21 cellular contexts compared by ENCODE assay signal in the genomic region with DNA sequence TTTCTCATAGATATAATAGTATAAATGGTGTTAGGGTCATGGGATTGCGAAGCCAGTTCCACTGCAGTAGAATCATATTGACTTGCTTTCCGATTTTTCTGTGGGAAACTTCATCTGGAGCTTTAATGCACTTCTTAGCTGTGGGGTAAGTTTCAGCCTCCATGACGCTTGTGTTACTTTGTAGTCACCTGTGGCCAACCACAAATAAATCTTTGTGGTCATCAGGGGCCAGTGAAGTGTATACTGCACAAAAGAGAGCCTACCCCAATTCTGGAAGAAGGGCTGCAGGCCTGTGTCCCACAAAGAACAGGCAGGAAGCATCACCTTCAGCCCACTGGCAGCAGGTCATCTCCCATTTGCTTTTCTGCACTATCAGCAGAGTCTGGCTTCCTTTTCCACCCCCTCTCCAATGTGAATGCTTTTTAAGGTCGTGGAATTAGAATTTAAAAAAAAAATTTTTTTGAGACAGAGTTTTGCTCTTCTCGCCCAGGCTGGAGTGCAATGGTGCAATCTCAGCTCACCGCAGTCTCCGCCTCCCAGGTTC. TPM values are rescaled to one million over a fixed set of nuclear protein-coding genes. Genes with fewer than 3 reads are reported as not detected.
A peak's percentile ranks its signal among the peaks of the same experiment; 100 is the strongest.
DNase-seq lines count a peak whose midpoint lies in the region; ATAC-seq, FAIRE-seq and TF ChIP-seq lines count a peak whose summit lies in the region.
"Had no signal": no experiment of that assay in that cellular context is flagged by ENCODE, and none has a peak within 500 bp of the region (broad histone marks: within the 10 kb centered on the region; RNA-seq: fewer than 3 reads in every experiment).

No MANE protein-coding gene starts in this region.

- H3K4me1 Mint-ChIP-seq in activated naive CD8-positive, alpha-beta T cell treated with anti-CD3 and anti-CD28 coated beads, Interleukin-2, amount 50 U/mL, for 24 hours: peaks cover 30% of the 10 kb centered on the region

- no peak overlapping the region for H2BK120ac ChIP-seq in mesenchymal stem cell (ENCODE audit: low read depth, low read length)

- H3K9me3 ChIP-seq in mesenchymal stem cell (ENCODE audit: control insufficient read depth, low read length): no peaks in the 10 kb centered on the region
- H3K9me3 ChIP-seq: BLaER1, neutrophil, upper lobe of left lung had no signal

- H3K36me3 ChIP-seq in mesenchymal stem cell (ENCODE audit: control insufficient read depth in 1 of 2, insufficient read depth in 2 of 2, low read depth in 1 of 2, low read length in 2 of 2): peaks cover 4 to 19% of the 10 kb centered on the region in 2 experiments
- H3K36me3 ChIP-seq: neutrophil had no signal

- no peak for TF ChIP-seq CTCF in D721Med (IDR thresholded peaks at IDR 0.05; ENCODE audit: insufficient read depth, missing control alignments)

- DNase-seq in mesenchymal stem cell (no peak), left ventricle myocardium superior (no peak), D721Med (ENCODE audit: insufficient read length, low spot score) (no peak)
- no peak for DNase-seq in activated naive CD8-positive, alpha-beta T cell treated with anti-CD3 and anti-CD28 coated beads, Interleukin-2, amount 50 U/mL, for 24 hours
- DNase-seq: activated naive CD8-positive, alpha-beta T cell treated with anti-CD3 and anti-CD28 coated beads, Interleukin-2, amount 10 ng/mL, durations not matched to agents 7 days and 5 days; activated T-cell treated with anti-CD3 and anti-CD28 coated beads for 4 hours; central memory CD4-positive, alpha-beta T cell; foreskin melanocyte; mesendoderm; NCI-H2081; stimulated activated CD4-positive, alpha-beta T cell treated with anti-CD3 and anti-CD28 coated beads, Interleukin-4, amount 100 ng/mL, for 4 hours; stimulated activated naive CD4-positive, alpha-beta T cell treated with Interleukin-2 at 50 U/mL for 16 hours; upper lobe of left lung had no signal

- no peaks in the 10 kb centered on the region for H3K27me3 ChIP-seq in mesenchymal stem cell (ENCODE audit: control insufficient read depth in 1 of 2, insufficient read depth in 1 of 2, low read length in 2 of 2)
- H3K27me3 ChIP-seq: BLaER1, neutrophil, upper lobe of left lung had no signal

- peak overlapping the region in 1 of 2 experiments; percentile 30 for H3K23ac ChIP-seq in mesenchymal stem cell (ENCODE audit: low read length in 2 of 2)

- no peaks in the 10 kb centered on the region for H3K27me3 Mint-ChIP-seq in activated naive CD8-positive, alpha-beta T cell treated with anti-CD3 and anti-CD28 coated beads, Interleukin-2, amount 50 U/mL, for 24 hours
- H3K27me3 Mint-ChIP-seq: activated naive CD8-positive, alpha-beta T cell treated with anti-CD3 and anti-CD28 coated beads, Interleukin-2, amount 10 ng/mL, durations not matched to agents 7 days and 5 days had no signal

- no peak overlapping the region for H2BK5ac ChIP-seq in mesenchymal stem cell (ENCODE audit: low read depth, low read length, poor library complexity, severe bottlenecking)

- no peak overlapping the region for H4K91ac ChIP-seq in mesenchymal stem cell (ENCODE audit: low read length)

- H3K4me3 Mint-ChIP-seq in activated naive CD8-positive, alpha-beta T cell treated with anti-CD3 and anti-CD28 coated beads, Interleukin-2, amount 50 U/mL, for 24 hours: no peak overlapping the region
- H3K4me3 Mint-ChIP-seq: activated naive CD8-positive, alpha-beta T cell treated with anti-CD3 and anti-CD28 coated beads, Interleukin-2, amount 10 ng/mL, durations not matched to agents 7 days and 5 days had no signal

- no peaks in the 10 kb centered on the region for H3K9me3 Mint-ChIP-seq in activated naive CD8-positive, alpha-beta T cell treated with anti-CD3 and anti-CD28 coated beads, Interleukin-2, amount 50 U/mL, for 24 hours
- H3K9me3 Mint-ChIP-seq: activated naive CD8-positive, alpha-beta T cell treated with anti-CD3 and anti-CD28 coated beads, Interleukin-2, amount 10 ng/mL, durations not matched to agents 7 days and 5 days had no signal

- WGBS in mesenchymal stem cell: 97% methylated on average over 7 of the region's 7 CpGs

- no peak overlapping the region for H2BK15ac ChIP-seq in mesenchymal stem cell (ENCODE audit: low read depth, poor library complexity, severe bottlenecking)

- H2AFZ ChIP-seq in mesenchymal stem cell (ENCODE audit: low read depth, low read length): no peak overlapping the region

- no peak overlapping the region for H3K14ac ChIP-seq in mesenchymal stem cell (ENCODE audit: low read length in 2 of 2)

- no peak overlapping the region for H3K18ac ChIP-seq in mesenchymal stem cell (ENCODE audit: low read depth in 1 of 2, low read length in 2 of 2)

- no peak overlapping the region for H3K4ac ChIP-seq in mesenchymal stem cell (ENCODE audit: low read depth in 1 of 2, low read length in 2 of 2)

- H3K36me3 Mint-ChIP-seq in activated naive CD8-positive, alpha-beta T cell treated with anti-CD3 and anti-CD28 coated beads, Interleukin-2, amount 50 U/mL, for 24 hours (ENCODE audit: low read depth): peaks cover 62% of the 10 kb centered on the region

- peak overlapping the region; percentile 49 for H2AK5ac ChIP-seq in mesenchymal stem cell (ENCODE audit: low read length, severe bottlenecking)

- H3K4me1 ChIP-seq in mesenchymal stem cell (ENCODE audit: control insufficient read depth, insufficient read depth, low read depth, low read length): peaks cover 19% of the 10 kb centered on the region

- no peak overlapping the region for H3K4me2 ChIP-seq in mesenchymal stem cell (ENCODE audit: low read length, poor library complexity, severe bottlenecking)
- H3K4me2 ChIP-seq: BLaER1 had no signal

- no peak overlapping the region for H3K4me3 ChIP-seq in mesenchymal stem cell (ENCODE audit: insufficient read depth in 1 of 2, low read depth in 1 of 2, low read length in 2 of 2)
- H3K4me3 ChIP-seq: BLaER1, upper lobe of left lung had no signal

- no peak overlapping the region for H4K8ac ChIP-seq in mesenchymal stem cell (ENCODE audit: low read length)

- no peak overlapping the region for H3K27ac Mint-ChIP-seq in activated naive CD8-positive, alpha-beta T cell treated with anti-CD3 and anti-CD28 coated beads, Interleukin-2, amount 50 U/mL, for 24 hours
- H3K27ac Mint-ChIP-seq: activated naive CD8-positive, alpha-beta T cell treated with anti-CD3 and anti-CD28 coated beads, Interleukin-2, amount 10 ng/mL, durations not matched to agents 7 days and 5 days had no signal

- H3K9ac ChIP-seq in mesenchymal stem cell (ENCODE audit: low read length): no peak overlapping the region
- H3K9ac ChIP-seq: BLaER1 had no signal

- no peak overlapping the region for H3K27ac ChIP-seq in mesenchymal stem cell (ENCODE audit: low read length, poor library complexity, severe bottlenecking)
- H3K27ac ChIP-seq: BLaER1, RWPE1, upper lobe of left lung had no signal

- intact Hi-C loops in left ventricle myocardium superior (cut with micrococcal nuclease): no loop called here

- H3K79me1 ChIP-seq in mesenchymal stem cell (replicated peaks; ENCODE audit: low read length, poor library complexity, severe bottlenecking): peaks cover 27% of the 10 kb centered on the region

- no peak for FAIRE-seq in D721Med (lab: Jason Lieb, UNC)
- FAIRE-seq: endometrium had no signal

- H2BK12ac ChIP-seq in mesenchymal stem cell (ENCODE audit: low read length in 2 of 2): no peak overlapping the region

- ATAC-seq in GM19043 (IDR thresholded peaks at IDR 0.05; ENCODE audit: low read depth, unreplicated experiment): peak; percentile 59
- ATAC-seq in HG02642 (IDR thresholded peaks at IDR 0.05; ENCODE audit: poor library complexity, unreplicated experiment): peak; percentile 37
- ATAC-seq in HG03432 (IDR thresholded peaks at IDR 0.05; ENCODE audit: unreplicated experiment): peak; percentile 37
- no peak for ATAC-seq in HG03469 (IDR thresholded peaks at IDR 0.05; ENCODE audit: unreplicated experiment)
- no peak for ATAC-seq in activated naive CD8-positive, alpha-beta T cell treated with anti-CD3 and anti-CD28 coated beads, Interleukin-2, amount 50 U/mL, for 24 hours
- ATAC-seq in left ventricle myocardium superior: no peak

RNA-seq across cellular contexts. Expression of a gene that starts 32.0 kb away (rescaled TPM):
- polyA plus RNA-seq in mesenchymal stem cell (2013, experiment 1 of 2): 30.8 TPM
- polyA plus RNA-seq in mesenchymal stem cell (2013, experiment 2 of 2): 33.1 TPM
- 2.4 TPM for total RNA-seq in left ventricle myocardium superior

Comparison
In these comparisons a context has a peak if more than half of its experiments do, and no peak if none do; other contexts are left out.
1. ATAC-seq: peak in GM19043 (single experiment), HG02642 (single experiment) and HG03432 (single experiment); none in HG03469 (single experiment), activated naive CD8-positive, alpha-beta T cell treated with anti-CD3 and anti-CD28 coated beads, Interleukin-2, amount 50 U/mL, for 24 hours (single experiment) and left ventricle myocardium superior (single experiment).